ENCODE assay signal across 1 cellular context in the genomic region with DNA sequence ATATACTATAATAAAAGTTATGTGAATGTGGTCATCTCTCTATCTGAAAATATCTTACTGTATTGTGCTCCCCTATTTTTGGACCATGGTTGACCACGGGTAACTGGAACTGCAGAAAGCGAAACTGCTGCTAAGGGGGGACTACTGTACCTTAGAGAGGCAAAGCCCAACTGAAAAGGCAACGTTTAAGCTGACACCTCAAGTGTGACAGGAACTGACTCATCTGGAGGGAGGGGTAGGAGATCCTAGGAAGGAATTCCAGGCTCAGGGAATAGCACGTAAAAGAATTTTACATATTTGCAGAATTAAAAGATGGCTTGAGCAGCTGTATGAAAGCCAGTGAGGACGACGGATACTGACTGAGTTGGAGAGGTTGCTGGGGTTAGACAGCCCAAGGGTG.
TF ChIP-seq lines count a peak whose summit lies in the region.

No MANE protein-coding gene starts in this region.

TF ChIP-seq in HCT116, 20 proteins besides CTCF, POLR2A, EP300 and RAD21:
- TF ChIP-seq REST (IDR thresholded peaks at IDR 0.05; ENCODE audit: low read depth) = no peak
- no peak for TF ChIP-seq ATF3 (IDR thresholded peaks at IDR 0.05)
- TF ChIP-seq EGR1 (IDR thresholded peaks at IDR 0.05; ENCODE audit: low read depth) = no peak
- 0 out of 2 replicates have a peak, but pooled peaks have one; percentile 22 for TF ChIP-seq POLR2AphosphoS5 (IDR thresholded peaks at IDR 0.05; ENCODE audit: low read depth, low read length)
- TF ChIP-seq ZFX (IDR thresholded peaks at IDR 0.05) = no peak
- no peak for TF ChIP-seq TCF7L2 (IDR thresholded peaks at IDR 0.05; ENCODE audit: borderline replicate concordance, extremely low read depth, insufficient read depth, insufficient read length)
- TF ChIP-seq CBX3 (IDR thresholded peaks at IDR 0.05; ENCODE audit: low read depth) = 0 out of 2 replicates have a peak, but pooled peaks have one; percentile 20
- no peak for TF ChIP-seq ELF1 (IDR thresholded peaks at IDR 0.05; ENCODE audit: borderline replicate concordance, low read depth)
- TF ChIP-seq JUND (IDR thresholded peaks at IDR 0.05) = peak; percentile 76
- TF ChIP-seq SRF (IDR thresholded peaks at IDR 0.05; ENCODE audit: low read depth) = no peak
- TF ChIP-seq EZH2 (IDR thresholded peaks at IDR 0.05) = no peak
- TF ChIP-seq, protein P1, sequence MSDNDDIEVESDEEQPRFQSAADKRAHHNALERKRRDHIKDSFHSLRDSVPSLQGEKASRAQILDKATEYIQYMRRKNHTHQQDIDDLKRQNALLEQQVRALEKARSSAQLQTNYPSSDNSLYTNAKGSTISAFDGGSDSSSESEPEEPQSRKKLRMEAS (IDR thresholded peaks at IDR 0.05) = 0 out of 2 replicates have a peak, but pooled peaks have one; percentile 13
- TF ChIP-seq YY1 (IDR thresholded peaks at IDR 0.05; ENCODE audit: extremely low read depth, insufficient replicate concordance, low read depth, low read length) = no peak
- TF ChIP-seq SP1 (IDR thresholded peaks at IDR 0.05; ENCODE audit: low read depth) = peak; percentile 59
- 0 out of 2 replicates have a peak, but pooled peaks have one; percentile 27 for TF ChIP-seq SIN3A (IDR thresholded peaks at IDR 0.05; ENCODE audit: low read depth)
- TF ChIP-seq FOSL1 (IDR thresholded peaks at IDR 0.05; ENCODE audit: low read depth) = peak; percentile 83
